ENCODE assay signal across 15 cellular contexts in genomic region chrX:123696334-123696733, GRCh38. TPM values are rescaled to one million over a fixed set of nuclear protein-coding genes. Genes with fewer than 3 reads are reported as not detected.
DNase-seq lines count a peak whose midpoint lies in the region; ATAC-seq, FAIRE-seq and TF ChIP-seq lines count a peak whose summit lies in the region.
"Had no signal": no experiment of that assay in that cellular context is flagged by ENCODE, and none has a peak within 500 bp of the region (broad histone marks: within the 10 kb centered on the region; RNA-seq: fewer than 3 reads in every experiment).

No MANE protein-coding gene starts in this region.

- no peak overlapping the region for H3K27ac ChIP-seq in mammary epithelial cell (ENCODE audit: insufficient read depth, low read depth, low read length)
- H3K27ac ChIP-seq: 22Rv1, BLaER1, GM23248 had no signal

- no peaks in the 10 kb centered on the region for H4K20me1 ChIP-seq in mammary epithelial cell (ENCODE audit: insufficient read depth, low read length)

- H3K4me3 ChIP-seq in mammary epithelial cell (replicated peaks in 1 of 3; ENCODE audit: insufficient read depth in 1 of 3, low read depth in 2 of 3, low read length in 3 of 3): no peak overlapping the region
- H3K4me3 ChIP-seq: BLaER1, GM23248, HAP-1 had no signal

- TF ChIP-seq CTCF in mammary epithelial cell (conservative IDR thresholded peaks at IDR 0.05 in 1 of 2, IDR thresholded peaks at IDR 0.05 in 1 of 2; ENCODE audit: extremely low read depth in 1 of 2, insufficient read depth in 1 of 2, low read depth in 1 of 2, low read length in 2 of 2): no peak
- TF ChIP-seq CTCF in MCF 10A (IDR thresholded peaks at IDR 0.05; ENCODE audit: unreplicated experiment): no peak
- TF ChIP-seq CTCF in WTC11 (IDR thresholded peaks at IDR 0.05): no peak

- CTCF ChIA-PET in mammary epithelial cell (lab: Charles Lee; ENCODE audit: low non-redundant PET): no interaction called here
- CTCF ChIA-PET in MCF 10A (lab: Yijun Ruan, JAX): interaction anchor here (1.1 kb wide), 1 partner anchor 19 kb away, joined by 3 read pairs; no protein-coding TSS in a partner anchor
- CTCF ChIA-PET in WTC11 (lab: Charles Lee): no interaction called here

- peak; percentile 8 for FAIRE-seq in GM19239 (lab: Jason Lieb, UNC)
- peak; percentile 87 for FAIRE-seq in colon (lab: Jason Lieb, UNC)

- DNase-seq in mammary epithelial cell (peak; percentile 43), MCF 10A (ENCODE audit: unreplicated experiment) (no peak), GM19239 (ENCODE audit: insufficient read length, low spot score) (no peak), amniotic stem cell (lab: John Stamatoyannopoulos, UW) (no peak), WTC11 (ENCODE audit: low spot score) (no peak), left cardiac atrium (no peak)
- DNase-seq: CD4-positive, alpha-beta memory T cell; DMS79 treated with DMSO at 0.1 percent for 48 hours; GF-D8; GM23248 had no signal

- ATAC-seq in WTC11 (no peak), left cardiac atrium (no peak)

- H3K4me1 Mint-ChIP-seq in MCF 10A (ENCODE audit: insufficient read depth, unreplicated experiment) (no peaks in the 10 kb centered on the region), WTC11 (no peaks in the 10 kb centered on the region)

- intact Hi-C loops in mammary epithelial cell (cut with micrococcal nuclease) (no loop called here), MCF 10A (cut with micrococcal nuclease) (no loop called here), left cardiac atrium (cut with DNase I) (no loop called here)

- H3K79me2 ChIP-seq in mammary epithelial cell (ENCODE audit: insufficient read depth, low read length): peaks cover 9% of the 10 kb centered on the region

- H3K27me3 ChIP-seq in mammary epithelial cell (ENCODE audit: insufficient read depth, low read length): no peaks in the 10 kb centered on the region

- H3K27ac Mint-ChIP-seq in MCF 10A (ENCODE audit: low read depth, unreplicated experiment): no peak overlapping the region
- H3K27ac Mint-ChIP-seq in WTC11: no peak overlapping the region
- H3K27ac Mint-ChIP-seq: CD14-positive monocyte had no signal

- H3K9me3 Mint-ChIP-seq in MCF 10A (ENCODE audit: unreplicated experiment) (no peaks in the 10 kb centered on the region), WTC11 (no peaks in the 10 kb centered on the region)
- H3K9me3 Mint-ChIP-seq: CD14-positive monocyte; CD4-positive, alpha-beta memory T cell had no signal

- H2AFZ ChIP-seq in mammary epithelial cell (ENCODE audit: low read depth, low read length): no peak overlapping the region
- H2AFZ ChIP-seq: GM23248 had no signal

- POLR2A ChIA-PET in MCF 10A (lab: Yijun Ruan, JAX) (interaction anchor here (0.6 kb wide), 1 partner anchor 98 kb away, joined by 4 read pairs; no protein-coding TSS in a partner anchor), WTC11 (lab: Charles Lee) (no interaction called here)

- dilution Hi-C loops in mammary epithelial cell (cut with HindIII; ENCODE audit: low sequenced_read_pairs): loop anchor here (5.0 kb wide), 1 partner anchor 51 kb away; no protein-coding TSS in a partner anchor

- no peak overlapping the region for H3K4me2 ChIP-seq in mammary epithelial cell (ENCODE audit: insufficient read depth, low read depth, low read length)
- H3K4me2 ChIP-seq: BLaER1 had no signal

- H3K4me3 Mint-ChIP-seq in MCF 10A (ENCODE audit: unreplicated experiment): no peak overlapping the region
- no peak overlapping the region for H3K4me3 Mint-ChIP-seq in WTC11
- H3K4me3 Mint-ChIP-seq: CD14-positive monocyte; CD4-positive, alpha-beta memory T cell had no signal

- H3K4me1 ChIP-seq in mammary epithelial cell (ENCODE audit: insufficient read depth, low read length): no peaks in the 10 kb centered on the region
- H3K4me1 ChIP-seq: BLaER1, HAP-1 had no signal

- H3K36me3 ChIP-seq in mammary epithelial cell (ENCODE audit: insufficient read depth, low read length): peaks cover 2% of the 10 kb centered on the region

- no peak overlapping the region for H3K9ac ChIP-seq in mammary epithelial cell (ENCODE audit: insufficient read depth, low read length)
- H3K9ac ChIP-seq: BLaER1, GM23248 had no signal

- H3K27me3 Mint-ChIP-seq in MCF 10A (ENCODE audit: insufficient read depth, unreplicated experiment) (no peaks in the 10 kb centered on the region), WTC11 (ENCODE audit: low read depth) (no peaks in the 10 kb centered on the region)
- H3K27me3 Mint-ChIP-seq: CD4-positive, alpha-beta memory T cell had no signal

- WGBS in mammary epithelial cell (ENCODE audit: low coverage, missing lambda C conversion rate): 53% methylated on average over 2 of the region's 2 CpGs

- H3K36me3 Mint-ChIP-seq in MCF 10A (ENCODE audit: insufficient read depth, unreplicated experiment) (peaks cover 37% of the 10 kb centered on the region), WTC11 (no peaks in the 10 kb centered on the region)

- BruUV-seq in mammary epithelial cell (replicated peaks; lab: Mats Ljungman, UMichigan) (no TSS peak), MCF 10A (replicated peaks; lab: Mats Ljungman, UMichigan) (no TSS peak)

- H3K9me3 ChIP-seq in mammary epithelial cell (replicated peaks; ENCODE audit: insufficient read depth, low read length): no peaks in the 10 kb centered on the region
- H3K9me3 ChIP-seq: BLaER1, HAP-1 had no signal

- in situ Hi-C loops in mammary epithelial cell (cut with MboI; ENCODE audit: low sequenced_read_pairs in 2 of 2): no loop called here

TF ChIP-seq in WTC11, 78 proteins besides CTCF, POLR2A, EP300 and RAD21 (continues in another document):
- TF ChIP-seq SMAD4 (CRISPR knock-in tag; IDR thresholded peaks at IDR 0.05) (no peak), ZMAT4 (CRISPR knock-in tag; IDR thresholded peaks at IDR 0.05) (no peak), MXD4 (CRISPR knock-in tag; IDR thresholded peaks at IDR 0.05; ENCODE audit: borderline replicate concordance) (no peak), CDX4 (CRISPR knock-in tag; IDR thresholded peaks at IDR 0.05; ENCODE audit: borderline replicate concordance) (no peak), TEAD4 (CRISPR knock-in tag; IDR thresholded peaks at IDR 0.05) (no peak), PRRX2 (CRISPR knock-in tag; IDR thresholded peaks at IDR 0.05) (no peak), STAT6 (CRISPR knock-in tag; conservative IDR thresholded peaks at IDR 0.05; ENCODE audit: low read depth) (no peak), ZNF425 (CRISPR knock-in tag; conservative IDR thresholded peaks at IDR 0.05) (no peak), CREM (CRISPR knock-in tag; IDR thresholded peaks at IDR 0.05) (no peak), ATF1 (CRISPR knock-in tag; IDR thresholded peaks at IDR 0.05) (no peak)

RNA-seq across cellular contexts. Expression of gene THOC2, which starts 36.5 kb away (rescaled TPM):
- 10 to 100 TPM; 59.5 to 62.0 TPM for total RNA-seq in mammary epithelial cell
- polyA plus RNA-seq in mammary epithelial cell: 27.9 TPM
- 20.1 TPM for polyA minus RNA-seq in mammary epithelial cell
- 70.2 and 75.4 TPM in 2 replicates for total RNA-seq in MCF 10A (2022)
- total RNA-seq in WTC11 (2021): 66.1 to 68.3 TPM (median 67.6 TPM) in 3 replicates
- 10 to 100 TPM; 25.7 to 33.8 TPM for total RNA-seq in left cardiac atrium
